Comparison of ENCODE assay signal across 13 cellular contexts in genomic region chr2:233117811-233118480, GRCh38. TPM values are rescaled to one million over a fixed set of nuclear protein-coding genes. Genes with fewer than 3 reads are reported as not detected.
DNase-seq lines count a peak whose midpoint lies in the region; ATAC-seq and TF ChIP-seq lines count a peak whose summit lies in the region.
"Had no signal": no experiment of that assay in that cellular context is flagged by ENCODE, and none has a peak within 500 bp of the region (broad histone marks: within the 10 kb centered on the region; RNA-seq: fewer than 3 reads in every experiment).

No MANE protein-coding gene starts in this region.

- peak overlapping the region; percentile 1 to 85 (median 75) for H3K27ac Mint-ChIP-seq in CD4-positive, alpha-beta memory T cell
- peak overlapping the region; percentile 89 for H3K27ac Mint-ChIP-seq in natural killer cell

- POLR2A ChIA-PET in CD4-positive, alpha-beta memory T cell (lab: Charles Lee; ENCODE audit: partially characterized antibody): no interaction called here

- 89 to 90% methylated on average over 7 to 8 of the region's 9 CpGs for WGBS in esophagus squamous epithelium, 2 donors

- DNase-seq in AG20443 (ENCODE audit: low spot score): peak; percentile 3
- no peak for DNase-seq in CD4-positive, alpha-beta memory T cell
- no peak for DNase-seq in natural killer cell
- DNase-seq in NCI-H510A treated with DMSO at 0.1 percent for 48 hours (lab: John Stamatoyannopoulos, UW): no peak
- no peak for DNase-seq in iPS-NIHi11 (ENCODE audit: low spot score)
- DNase-seq in esophagus squamous epithelium (lab: John Stamatoyannopoulos, UW): no peak
- DNase-seq: activated CD4-positive, CD25-positive, alpha-beta regulatory T cell; ovary; PC-3 had no signal

- H3K4me3 ChIP-seq in CD4-positive, alpha-beta memory T cell (ENCODE audit: low read length in 2 of 2): no peak overlapping the region
- no peak overlapping the region for H3K4me3 ChIP-seq in esophagus squamous epithelium
- H3K4me3 ChIP-seq: BLaER1 treated with 17β-estradiol and CSF1 and Interleukin-3, amounts not matched to agents 10 nM and 100 nM; gastroesophageal sphincter; ovary had no signal

- H3K27me3 Mint-ChIP-seq in CD4-positive, alpha-beta memory T cell: no peaks in the 10 kb centered on the region
- H3K27me3 Mint-ChIP-seq in natural killer cell (ENCODE audit: low read depth in 2 of 2): no peaks in the 10 kb centered on the region

- no peak for TF ChIP-seq CTCF in natural killer cell (IDR thresholded peaks at IDR 0.05)
- no peak for TF ChIP-seq CTCF in esophagus squamous epithelium (IDR thresholded peaks at IDR 0.05)

- H3K36me3 Mint-ChIP-seq in CD4-positive, alpha-beta memory T cell: peaks cover 34 to 64% of the 10 kb centered on the region in 2 donors
- H3K36me3 Mint-ChIP-seq in natural killer cell: peaks cover 18% of the 10 kb centered on the region

- CTCF ChIA-PET in CD4-positive, alpha-beta memory T cell (lab: Charles Lee; ENCODE audit: partially characterized antibody): interaction anchor here (1.8 kb wide), 1 partner anchor 64 kb away, joined by 6 read pairs; no protein-coding TSS in a partner anchor

- H3K9me3 Mint-ChIP-seq in CD4-positive, alpha-beta memory T cell: peaks cover 0 to 2% (median 0%) of the 10 kb centered on the region in 8 donors
- H3K9me3 Mint-ChIP-seq in natural killer cell: no peaks in the 10 kb centered on the region

- TF ChIP-seq POLR2A in esophagus squamous epithelium (IDR thresholded peaks at IDR 0.05): no peak

- H3K4me3 Mint-ChIP-seq in CD4-positive, alpha-beta memory T cell: peak overlapping the region in 5 of 8 donors; percentile 24 to 69 (median 29)
- H3K4me3 Mint-ChIP-seq in natural killer cell: peak overlapping the region; percentile 72

- no peaks in the 10 kb centered on the region for H3K27me3 ChIP-seq in CD4-positive, alpha-beta memory T cell (ENCODE audit: insufficient read depth, low read length)
- H3K27me3 ChIP-seq in esophagus squamous epithelium: no peaks in the 10 kb centered on the region
- H3K27me3 ChIP-seq: BLaER1 treated with 17β-estradiol and CSF1 and Interleukin-3, amounts not matched to agents 10 nM and 100 nM; ovary had no signal

- H3K36me3 ChIP-seq in CD4-positive, alpha-beta memory T cell (ENCODE audit: insufficient read depth, low read length): peaks cover 22% of the 10 kb centered on the region
- no peaks in the 10 kb centered on the region for H3K36me3 ChIP-seq in esophagus squamous epithelium
- H3K36me3 ChIP-seq: gastroesophageal sphincter, ovary had no signal

- ATAC-seq in natural killer cell: peak in 2 of 3 donors; percentile 10 to 40
- ATAC-seq: gastroesophageal sphincter, PC-3 had no signal

- peaks cover 36 to 71% (median 56%) of the 10 kb centered on the region in 4 donors for H3K4me1 Mint-ChIP-seq in CD4-positive, alpha-beta memory T cell
- peaks cover 76 to 82% of the 10 kb centered on the region in 2 donors for H3K4me1 Mint-ChIP-seq in natural killer cell

- H3K4me1 ChIP-seq in CD4-positive, alpha-beta memory T cell (ENCODE audit: insufficient read depth, low read length): peaks cover 33% of the 10 kb centered on the region
- peaks cover 0 to 15% (median 4%) of the 10 kb centered on the region in 3 donors for H3K4me1 ChIP-seq in esophagus squamous epithelium
- H3K4me1 ChIP-seq: gastroesophageal sphincter had no signal

- intact Hi-C loops in CD4-positive, alpha-beta memory T cell (cut with micrococcal nuclease): no loop called here
- intact Hi-C loops in natural killer cell (cut with micrococcal nuclease) (no loop called here), esophagus squamous epithelium (cut with DNase I) (no loop called here)

- H3K9me3 ChIP-seq in CD4-positive, alpha-beta memory T cell (ENCODE audit: control insufficient read depth in 1 of 2, low read length in 2 of 2): no peaks in the 10 kb centered on the region
- no peaks in the 10 kb centered on the region for H3K9me3 ChIP-seq in esophagus squamous epithelium
- H3K9me3 ChIP-seq: gastroesophageal sphincter, ovary had no signal

- H3K27ac ChIP-seq in CD4-positive, alpha-beta memory T cell (ENCODE audit: low read depth, low read length): no peak overlapping the region
- H3K27ac ChIP-seq in angular gyrus (ENCODE audit: low read depth, low read length): peak overlapping the region; percentile 34
- H3K27ac ChIP-seq in esophagus squamous epithelium: no peak overlapping the region
- H3K27ac ChIP-seq: gastroesophageal sphincter, HL-60, ovary had no signal

RNA-seq across cellular contexts. Expression of gene INPP5D, which starts 57.8 kb away (rescaled TPM):
- 100 to 1,000 TPM; 117 to 127 TPM for total RNA-seq in CD4-positive, alpha-beta memory T cell
- 100 to 1,000 TPM in 1 of 2 donors, 10 to 100 TPM in 1; 29.6 to 125 TPM for polyA plus RNA-seq in CD4-positive, alpha-beta memory T cell
- 100 to 1,000 TPM; 385 to 498 (median 497) TPM for total RNA-seq in natural killer cell
- total RNA-seq in esophagus squamous epithelium: 10 to 100 TPM in 2 of 4 donors, 1 to 10 TPM in 2; 2.2 to 36.0 (median 10.2) TPM
